In genomic region chr7:150806863-150807262, GRCh38 we compare ENCODE assay signal across 14 cellular contexts. TPM values are rescaled to one million over a fixed set of nuclear protein-coding genes. Genes with fewer than 3 reads are reported as not detected.
DNase-seq lines count a peak whose midpoint lies in the region; ATAC-seq and TF ChIP-seq lines count a peak whose summit lies in the region.
"Had no signal": no experiment of that assay in that cellular context is flagged by ENCODE, and none has a peak within 500 bp of the region (broad histone marks: within the 10 kb centered on the region; RNA-seq: fewer than 3 reads in every experiment).

No MANE protein-coding gene starts in this region.

- no peak overlapping the region for H3K27ac Mint-ChIP-seq in osteocyte (ENCODE audit: unreplicated experiment)
- H3K27ac Mint-ChIP-seq: CD14-positive monocyte had no signal

- no peak for TF ChIP-seq POLR2A in esophagus muscularis mucosa (IDR thresholded peaks at IDR 0.05; ENCODE audit: low read depth)

- WGBS in esophagus muscularis mucosa: 62% methylated on average over 2 of the region's 2 CpGs

- no peaks in the 10 kb centered on the region for H3K4me1 Mint-ChIP-seq in osteocyte (ENCODE audit: unreplicated experiment)

- H3K4me1 ChIP-seq in OCI-LY3 (ENCODE audit: low read length) (no peaks in the 10 kb centered on the region), esophagus muscularis mucosa (no peaks in the 10 kb centered on the region)
- H3K4me1 ChIP-seq: SJSA1 had no signal

- intact Hi-C loops in esophagus muscularis mucosa (cut with DNase I): no loop called here

- no peak overlapping the region for H3K27ac ChIP-seq in 22Rv1
- H3K27ac ChIP-seq in OCI-LY3 (ENCODE audit: low read length): no peak overlapping the region
- no peak overlapping the region for H3K27ac ChIP-seq in esophagus muscularis mucosa (replicated peaks in 1 of 4)
- H3K27ac ChIP-seq: SJSA1 had no signal

- no peak overlapping the region for H3K9ac ChIP-seq in OCI-LY3 (ENCODE audit: low read length)

- H3K9me3 ChIP-seq in OCI-LY3 (ENCODE audit: insufficient read depth, low read length) (peaks cover 8% of the 10 kb centered on the region; the same call in 1 of the 2 replicates), esophagus muscularis mucosa (peaks cover 0 to 23% (median 14%) of the 10 kb centered on the region in 4 donors)
- H3K9me3 ChIP-seq: MG63 had no signal

- H3K36me3 ChIP-seq in OCI-LY3 (replicated peaks; ENCODE audit: low read depth, low read length): no peaks in the 10 kb centered on the region
- H3K36me3 ChIP-seq in esophagus muscularis mucosa: peaks cover 0 to 12% (median 5%) of the 10 kb centered on the region in 4 donors
- H3K36me3 ChIP-seq: MG63, SJSA1 had no signal

- DNase-seq in DMS53 treated with DMSO at 0.1 percent for 48 hours (lab: John Stamatoyannopoulos, UW; ENCODE audit: unreplicated experiment): peak; percentile 9
- peak; percentile 47 for DNase-seq in esophagus muscularis mucosa (ENCODE audit: extremely low spot score)
- DNase-seq in osteocyte (ENCODE audit: extremely low spot score, unreplicated experiment): no peak
- DNase-seq: GOT3, MG63, NCI-H1105, NCI-H1694 treated with DMSO at 0.1 percent for 48 hours, NCI-H446 had no signal

- H3K9me3 Mint-ChIP-seq in osteocyte (ENCODE audit: unreplicated experiment): peaks cover 15% of the 10 kb centered on the region

- TF ChIP-seq CTCF in 22Rv1 (IDR thresholded peaks at IDR 0.05): 0 out of 2 replicates have a peak, but pooled peaks have one; percentile 9
- peak; percentile 17; the same call in 1 of the 2 replicates for TF ChIP-seq CTCF in OCI-LY3 (IDR thresholded peaks at IDR 0.05; ENCODE audit: low read depth, low read length)
- TF ChIP-seq CTCF in esophagus muscularis mucosa (IDR thresholded peaks at IDR 0.05): no peak
- no peak for TF ChIP-seq CTCF in osteocyte (IDR thresholded peaks at IDR 0.05)

- H3K27me3 Mint-ChIP-seq in osteocyte (ENCODE audit: unreplicated experiment): peaks cover 3% of the 10 kb centered on the region

- no peak for ATAC-seq in GM19324 (IDR thresholded peaks at IDR 0.05; ENCODE audit: low FRiP score, unreplicated experiment)
- no peak for ATAC-seq in GM21619 (IDR thresholded peaks at IDR 0.05; ENCODE audit: unreplicated experiment)

- no peaks in the 10 kb centered on the region for H3K36me3 Mint-ChIP-seq in osteocyte (ENCODE audit: unreplicated experiment)

- H3K27me3 ChIP-seq in OCI-LY3 (ENCODE audit: low read depth, low read length): no peaks in the 10 kb centered on the region
- peaks cover 0 to 33% (median 0%) of the 10 kb centered on the region in 4 donors for H3K27me3 ChIP-seq in esophagus muscularis mucosa
- H3K27me3 ChIP-seq: MG63 had no signal

- TF ChIP-seq EP300 in esophagus muscularis mucosa (IDR thresholded peaks at IDR 0.05): no peak

- H3K4me3 ChIP-seq in OCI-LY3 (ENCODE audit: low read length) (no peak overlapping the region), esophagus muscularis mucosa (no peak overlapping the region)
- H3K4me3 ChIP-seq: MG63, SJSA1 had no signal

- H3K4me2 ChIP-seq in OCI-LY3 (ENCODE audit: low read length): no peak overlapping the region

- no peaks in the 10 kb centered on the region for H4K20me1 ChIP-seq in OCI-LY3 (ENCODE audit: insufficient read depth, low read length)

- no peak overlapping the region for H2AFZ ChIP-seq in OCI-LY3 (ENCODE audit: low read depth, low read length)

- H3K79me2 ChIP-seq in OCI-LY3 (ENCODE audit: low read length): no peaks in the 10 kb centered on the region

- no peak overlapping the region for H3K4me3 Mint-ChIP-seq in osteocyte (ENCODE audit: unreplicated experiment)
- H3K4me3 Mint-ChIP-seq: CD14-positive monocyte had no signal

RNA-seq across cellular contexts. Expression of gene TMEM176A, which starts 6.3 kb away (rescaled TPM):
- total RNA-seq in esophagus muscularis mucosa (10 to 100 TPM; 11.6 to 47.7 (median 35.5) TPM), osteocyte (not detected in 2 replicates)
- total RNA-seq: SJSA1 had no signal

RNA-seq across cellular contexts. Expression of gene TMEM176B, which starts 6.7 kb away (rescaled TPM):
- 10 to 100 TPM; 19.5 to 58.2 (median 54.1) TPM for total RNA-seq in esophagus muscularis mucosa
- total RNA-seq in osteocyte: not detected in 2 replicates
- total RNA-seq: SJSA1 had no signal

RNA-seq across cellular contexts. Expression of gene AOC1, which starts 45.5 kb away (rescaled TPM):
- total RNA-seq in esophagus muscularis mucosa: under 1 TPM in 3 of 4 donors, not detected in 1; 0.23 to 0.45 (median 0.33) TPM
- total RNA-seq in osteocyte: not detected in 2 replicates
- total RNA-seq: SJSA1 had no signal

Comparison
In these comparisons a context has a peak if more than half of its experiments do, and no peak if none do; other contexts are left out.
1. CTCF ChIP-seq: peak in 22Rv1 (single experiment) and OCI-LY3 (single experiment); none in esophagus muscularis mucosa (0 of 3) and osteocyte (single experiment).
2. RNA of gene TMEM176A, which starts 6.3 kb away (total RNA-seq): 11.6 to 47.7 TPM in esophagus muscularis mucosa; not detected in osteocyte; every median in the first group is over 10 times any median in the second.
3. RNA of gene TMEM176B, which starts 6.7 kb away (total RNA-seq): 19.5 to 58.2 TPM in esophagus muscularis mucosa; not detected in osteocyte; every median in the first group is over 10 times any median in the second.